8 cellular contexts compared by ENCODE assay signal in the genomic region with DNA sequence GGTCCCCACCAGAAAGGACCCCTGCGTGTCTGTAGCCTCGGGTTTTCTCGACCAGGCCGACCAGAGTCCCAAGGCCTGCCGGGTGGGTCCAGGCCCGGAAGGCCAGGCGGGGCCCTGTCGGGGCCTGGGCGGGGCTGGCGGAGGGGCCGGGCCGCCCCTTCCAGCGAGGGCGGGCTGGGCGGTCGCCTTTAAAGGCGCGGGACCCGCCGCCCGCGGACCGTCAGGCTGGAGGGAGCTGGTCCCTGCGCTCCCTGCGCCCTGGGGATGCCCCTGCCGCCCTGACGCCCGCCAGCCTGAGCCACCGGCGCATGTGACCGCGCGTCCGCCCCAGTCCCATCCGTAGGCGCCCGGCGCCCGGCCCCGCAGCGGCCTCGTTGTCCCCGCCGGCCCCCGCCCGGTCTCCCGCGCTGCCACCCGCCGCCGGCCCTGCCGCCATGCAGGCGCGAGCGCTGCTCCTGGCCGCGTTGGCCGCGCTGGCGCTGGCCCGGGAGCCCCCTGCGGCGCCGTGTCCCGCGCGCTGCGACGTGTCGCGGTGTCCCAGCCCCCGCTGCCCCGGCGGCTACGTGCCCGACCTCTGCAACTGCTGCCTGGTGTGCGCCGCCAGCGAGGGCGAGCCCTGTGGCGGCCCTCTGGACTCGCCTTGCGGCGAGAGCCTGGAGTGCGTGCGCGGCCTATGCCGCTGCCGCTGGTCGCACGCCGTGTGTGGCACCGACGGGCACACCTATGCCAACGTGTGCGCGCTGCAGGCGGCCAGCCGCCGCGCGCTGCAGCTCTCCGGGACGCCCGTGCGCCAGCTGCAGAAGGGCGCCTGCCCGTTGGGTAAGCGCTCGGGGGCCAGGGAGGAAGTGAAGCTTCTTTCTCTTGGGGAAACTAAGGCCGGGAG. TPM values are rescaled to one million over a fixed set of nuclear protein-coding genes. Genes with fewer than 3 reads are reported as not detected.
DNase-seq lines count a peak whose midpoint lies in the region; ATAC-seq and TF ChIP-seq lines count a peak whose summit lies in the region.

TSS of gene HTRA3 (plus strand) at position 220 of the 883 bp plus-strand sequence. CDS start at position 435, 215 bp downstream.

- H3K4ac ChIP-seq in mesenchymal stem cell (ENCODE audit: low read depth in 1 of 2, low read length in 2 of 2): peak within 1 kb of the TSS; percentile 91 to 92

- ATAC-seq in upper lobe of left lung (ENCODE audit: low FRiP score in 2 of 2) (peak in 1 of 2 donors; percentile 83), HG02981 (IDR thresholded peaks at IDR 0.05; ENCODE audit: unreplicated experiment) (no peak)

- H3K4me2 ChIP-seq in mesenchymal stem cell (ENCODE audit: low read length, poor library complexity, severe bottlenecking): peak within 1 kb of the TSS; percentile 86

- H2BK12ac ChIP-seq in mesenchymal stem cell (ENCODE audit: low read length in 2 of 2): peak within 1 kb of the TSS; percentile 65 to 75

- peak within 1 kb of the TSS; percentile 85 for H3K9ac ChIP-seq in mesenchymal stem cell (ENCODE audit: low read length)

- peak within 1 kb of the TSS; percentile 96 for H4K91ac ChIP-seq in mesenchymal stem cell (ENCODE audit: low read length)

- peak within 1 kb of the TSS in 1 of 2 experiments; percentile 86 for H3K14ac ChIP-seq in mesenchymal stem cell (ENCODE audit: low read length in 2 of 2)

- H3K36me3 ChIP-seq in mesenchymal stem cell (ENCODE audit: control insufficient read depth in 1 of 2, insufficient read depth in 2 of 2, low read depth in 1 of 2, low read length in 2 of 2): no peaks in the 10 kb centered on the region
- no peaks in the 10 kb centered on the region for H3K36me3 ChIP-seq in upper lobe of left lung

- peak within 1 kb of the TSS in 41 of 59 donors; percentile 8 to 56 (median 32) for H3K4me3 ChIP-seq in dorsolateral prefrontal cortex
- H3K4me3 ChIP-seq in mesenchymal stem cell (ENCODE audit: insufficient read depth in 1 of 2, low read depth in 1 of 2, low read length in 2 of 2): peak within 1 kb of the TSS; percentile 38 to 79
- H3K4me3 ChIP-seq in upper lobe of left lung: peak within 1 kb of the TSS; percentile 20 to 53 (median 49)

- H2BK5ac ChIP-seq in mesenchymal stem cell (ENCODE audit: low read depth, low read length, poor library complexity, severe bottlenecking): no peak within 1 kb of the TSS

- H3K9me3 ChIP-seq in mesenchymal stem cell (ENCODE audit: control insufficient read depth, low read length): no peaks in the 10 kb centered on the region
- H3K9me3 ChIP-seq in upper lobe of left lung: no peaks in the 10 kb centered on the region

- peaks cover 24% of the 10 kb centered on the region for H3K4me1 ChIP-seq in mesenchymal stem cell (ENCODE audit: control insufficient read depth, insufficient read depth, low read depth, low read length)
- peaks cover 30 to 44% (median 38%) of the 10 kb centered on the region in 4 donors for H3K4me1 ChIP-seq in upper lobe of left lung

- peak within 1 kb of the TSS; percentile 85 to 94 for H3K18ac ChIP-seq in mesenchymal stem cell (ENCODE audit: low read depth in 1 of 2, low read length in 2 of 2)

- peak within 1 kb of the TSS; percentile 42 for H2AFZ ChIP-seq in mesenchymal stem cell (ENCODE audit: low read depth, low read length)

- intact Hi-C loops in dorsolateral prefrontal cortex (cut with DNase I): no loop called here

- H3K27ac ChIP-seq in dorsolateral prefrontal cortex: no peak within 1 kb of the TSS
- H3K27ac ChIP-seq in mesenchymal stem cell (ENCODE audit: low read length, poor library complexity, severe bottlenecking): no peak within 1 kb of the TSS
- peak within 1 kb of the TSS in 3 of 4 donors; percentile 34 to 56 (median 51) for H3K27ac ChIP-seq in upper lobe of left lung

- no peaks in the 10 kb centered on the region for H3K79me1 ChIP-seq in mesenchymal stem cell (replicated peaks; ENCODE audit: low read length, poor library complexity, severe bottlenecking)

- peak in 2 of 4 donors; percentile 42 to 67 for TF ChIP-seq POLR2A in upper lobe of left lung (IDR thresholded peaks at IDR 0.05)

- H4K8ac ChIP-seq in mesenchymal stem cell (ENCODE audit: low read length): peak within 1 kb of the TSS; percentile 97

- H2AK5ac ChIP-seq in mesenchymal stem cell (ENCODE audit: low read length, severe bottlenecking): no peak within 1 kb of the TSS

- 4% methylated on average over 102 of the region's 111 CpGs for WGBS in mesenchymal stem cell
- WGBS in upper lobe of left lung, 2 donors: 0 to 5% methylated on average over 3 to 85 of the region's 111 CpGs

- no peak for TF ChIP-seq EP300 in upper lobe of left lung (IDR thresholded peaks at IDR 0.05)

- DNase-seq in NCI-H345 (lab: John Stamatoyannopoulos, UW) (peak; percentile 1), NCI-H345 treated with DMSO at 0.1 percent for 48 hours (lab: John Stamatoyannopoulos, UW; ENCODE audit: unreplicated experiment) (no peak), dorsolateral prefrontal cortex (no peak), mesenchymal stem cell (peak; percentile 70), upper lobe of left lung (peak in 1 of 2 donors; percentile 92), HCEC 1CT (no peak)
- no peak for DNase-seq in activated CD4-positive, alpha-beta T cell treated with anti-CD3 and anti-CD28 coated beads for 48 hours

- H2BK120ac ChIP-seq in mesenchymal stem cell (ENCODE audit: low read depth, low read length): peak within 1 kb of the TSS; percentile 29

- peak within 1 kb of the TSS; percentile 96 for H2BK15ac ChIP-seq in mesenchymal stem cell (ENCODE audit: low read depth, poor library complexity, severe bottlenecking)

- TF ChIP-seq CTCF in dorsolateral prefrontal cortex (IDR thresholded peaks at IDR 0.05 in 54 of 56, conservative IDR thresholded peaks at IDR 0.05 in 2 of 56; ENCODE audit: low read depth in 1 of 56, partially characterized antibody in 56 of 56) (no peak), upper lobe of left lung (IDR thresholded peaks at IDR 0.05) (peak in 3 of 6 experiments; percentile 4 to 42 (median 18))

- H3K23ac ChIP-seq in mesenchymal stem cell (ENCODE audit: low read length in 2 of 2): peak within 1 kb of the TSS in 1 of 2 experiments; percentile 38

- H3K27me3 ChIP-seq in dorsolateral prefrontal cortex: peaks cover 0 to 31% (median 18%) of the 10 kb centered on the region in 45 donors
- H3K27me3 ChIP-seq in mesenchymal stem cell (ENCODE audit: control insufficient read depth in 1 of 2, insufficient read depth in 1 of 2, low read length in 2 of 2): peaks cover 14 to 26% of the 10 kb centered on the region in 2 experiments
- peaks cover 0 to 7% (median 0%) of the 10 kb centered on the region in 4 donors for H3K27me3 ChIP-seq in upper lobe of left lung

RNA-seq across cellular contexts. Expression of gene HTRA3, which starts in this region (rescaled TPM):
- total RNA-seq in dorsolateral prefrontal cortex (1 to 10 TPM in 13 of 120 experiments, under 1 TPM in 94, not detected in 13; 0.16 to 3.3 (median 0.52) TPM), upper lobe of left lung (10 to 100 TPM in 5 of 6 donors, 1 to 10 TPM in 1; 5.2 to 51.1 (median 19.7) TPM)
- polyA plus RNA-seq in mesenchymal stem cell (2013, experiment 1 of 2): 88.3 TPM
- 87.5 TPM for polyA plus RNA-seq in mesenchymal stem cell (2013, experiment 2 of 2)

Comparison
In these comparisons a context has a peak if more than half of its experiments do, and no peak if none do; other contexts are left out.
1. DNase-seq: peak in NCI-H345 (single experiment) and mesenchymal stem cell (single experiment); none in NCI-H345 treated with DMSO at 0.1 percent for 48 hours (single experiment), dorsolateral prefrontal cortex (0 of 10), activated CD4-positive, alpha-beta T cell treated with anti-CD3 and anti-CD28 coated beads for 48 hours (single experiment) and HCEC 1CT (single experiment).
2. H3K27ac ChIP-seq: peak in upper lobe of left lung (3 of 4); none in dorsolateral prefrontal cortex (0 of 59) and mesenchymal stem cell (single experiment).
3. Peak in every context shown above with its lines, with median percentiles within 50 percentile points of each other: H3K4me3 ChIP-seq.